Comparison of ENCODE assay signal across 1 cellular context in the genomic region with DNA sequence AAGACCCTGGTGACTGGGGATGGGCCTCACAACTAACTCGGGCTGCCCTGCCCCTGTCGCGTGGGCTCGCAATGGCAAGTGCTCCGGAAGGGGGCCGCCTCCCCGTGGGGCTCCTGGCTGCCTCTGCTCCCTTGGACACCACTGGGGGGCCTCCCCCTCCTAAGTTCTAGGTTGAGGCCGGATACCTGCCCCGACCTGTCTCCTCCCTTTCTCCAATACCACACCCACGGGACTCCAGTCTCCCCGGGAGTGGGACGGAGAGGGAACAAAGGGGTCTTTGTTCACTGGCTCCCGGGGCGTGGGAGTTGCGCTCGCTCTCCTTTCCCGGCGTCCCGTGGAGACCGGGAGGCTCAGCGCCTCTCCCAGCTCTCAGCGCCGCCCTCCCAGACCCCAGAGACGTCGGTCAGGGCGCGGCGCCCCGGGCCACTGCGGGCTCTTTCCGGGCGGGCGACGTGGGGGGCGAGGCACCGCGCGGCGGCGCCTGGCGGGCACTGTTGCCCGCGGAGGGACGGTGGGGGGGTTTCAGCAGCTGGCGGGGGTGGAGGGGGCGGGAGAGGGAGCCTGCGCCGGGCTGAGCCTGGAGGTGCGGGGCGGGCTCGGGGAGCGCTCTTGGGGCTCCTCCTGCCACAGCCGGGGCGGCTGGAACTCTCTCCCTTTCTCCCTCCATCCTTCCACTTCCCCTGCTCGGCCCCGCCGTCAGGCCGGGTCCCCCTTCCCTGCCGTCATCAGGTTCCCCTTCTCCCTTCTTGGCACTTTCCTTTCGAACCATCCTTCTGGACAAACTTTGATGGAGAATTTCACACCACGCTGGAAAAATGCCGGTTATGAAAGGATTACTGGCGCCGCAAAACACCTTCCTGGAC.
TF ChIP-seq lines count a peak whose summit lies in the region.

A gene (plus strand): TSS at position 606 of the 863 bp plus-strand sequence. CDS start 210 bp downstream, at position 816.

TF ChIP-seq in HEK293T, 16 proteins besides CTCF, POLR2A, EP300 and RAD21 (continued from another document):
- TF ChIP-seq, protein P1, sequence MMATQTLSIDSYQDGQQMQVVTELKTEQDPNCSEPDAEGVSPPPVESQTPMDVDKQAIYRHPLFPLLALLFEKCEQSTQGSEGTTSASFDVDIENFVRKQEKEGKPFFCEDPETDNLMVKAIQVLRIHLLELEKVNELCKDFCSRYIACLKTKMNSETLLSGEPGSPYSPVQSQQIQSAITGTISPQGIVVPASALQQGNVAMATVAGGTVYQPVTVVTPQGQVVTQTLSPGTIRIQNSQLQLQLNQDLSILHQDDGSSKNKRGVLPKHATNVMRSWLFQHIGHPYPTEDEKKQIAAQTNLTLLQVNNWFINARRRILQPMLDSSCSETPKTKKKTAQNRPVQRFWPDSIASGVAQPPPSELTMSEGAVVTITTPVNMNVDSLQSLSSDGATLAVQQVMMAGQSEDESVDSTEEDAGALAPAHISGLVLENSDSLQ (IDR thresholded peaks at IDR 0.05), result no peak
- TF ChIP-seq FOXK2 (IDR thresholded peaks at IDR 0.05), result no peak
- no peak for TF ChIP-seq FOXM1 (IDR thresholded peaks at IDR 0.05; ENCODE audit: borderline replicate concordance)
- TF ChIP-seq SUZ12 (IDR thresholded peaks at IDR 0.05), result no peak
